8 cellular contexts compared by ENCODE assay signal in the genomic region with DNA sequence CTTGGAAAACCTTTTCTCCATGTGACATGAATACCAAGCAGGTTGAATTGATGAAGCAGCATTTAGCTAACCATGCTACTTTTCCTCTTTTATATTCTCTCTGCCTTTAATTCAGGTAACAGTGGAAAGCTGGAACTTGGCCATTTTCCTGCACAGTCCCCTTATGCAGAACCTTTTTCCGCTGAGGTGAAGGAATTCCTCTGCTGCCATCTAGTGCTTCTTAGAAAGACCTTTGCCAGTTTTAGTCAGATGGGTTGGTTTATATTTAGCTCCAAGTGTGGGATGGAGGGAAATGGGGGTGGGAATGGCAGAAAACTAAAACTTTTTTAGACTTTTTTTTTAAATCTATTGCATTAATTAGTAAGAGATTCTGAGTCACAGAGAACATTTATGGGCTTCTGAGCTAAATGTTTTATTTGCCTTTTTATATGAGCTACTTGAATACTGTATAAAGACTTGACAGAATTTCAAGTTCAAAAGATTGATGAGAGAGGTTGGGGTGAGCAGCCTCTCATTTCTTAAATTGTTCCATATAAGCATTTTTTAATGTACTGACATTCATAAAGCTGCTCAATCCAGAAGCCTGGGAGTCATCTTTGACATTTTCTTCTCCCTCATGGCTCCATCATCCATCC.
DNase-seq lines count a peak whose midpoint lies in the region; ATAC-seq and TF ChIP-seq lines count a peak whose summit lies in the region.

No MANE protein-coding gene starts in this region.

- H3K56ac ChIP-seq in mesendoderm (ENCODE audit: low read length), result no peak overlapping the region

- H3K4me1 ChIP-seq in OCI-LY3 (ENCODE audit: low read length), result no peaks in the 10 kb centered on the region
- no peaks in the 10 kb centered on the region for H3K4me1 ChIP-seq in endodermal cell (ENCODE audit: control insufficient read depth, insufficient read depth, low read length)
- peaks cover 2% of the 10 kb centered on the region for H3K4me1 ChIP-seq in mesendoderm (ENCODE audit: control insufficient read depth, low read depth, low read length)

- peak; percentile 37 for DNase-seq in GM10266 (ENCODE audit: extremely low spot score)
- peak; percentile 69 for DNase-seq in KBM-7
- DNase-seq in endodermal cell, result peak; percentile 53
- DNase-seq in mesendoderm, result peak; percentile 85

- H3K27ac Mint-ChIP-seq in endodermal cell, result no peak overlapping the region

- no peak overlapping the region for H3K18ac ChIP-seq in mesendoderm (ENCODE audit: low read length)

- H3K79me1 ChIP-seq in mesendoderm (ENCODE audit: low read length), result no peaks in the 10 kb centered on the region

- ATAC-seq in GM21723 (IDR thresholded peaks at IDR 0.05; ENCODE audit: unreplicated experiment) (no peak), HG03378 (IDR thresholded peaks at IDR 0.05; ENCODE audit: unreplicated experiment) (no peak), GM21576 (IDR thresholded peaks at IDR 0.05; ENCODE audit: unreplicated experiment) (no peak)

- no peak overlapping the region for H2AK5ac ChIP-seq in mesendoderm (ENCODE audit: low read length)

- H4K20me1 ChIP-seq in OCI-LY3 (ENCODE audit: insufficient read depth, low read length), result no peaks in the 10 kb centered on the region

- H3K9me3 ChIP-seq in OCI-LY3 (ENCODE audit: insufficient read depth, low read length) (no peaks in the 10 kb centered on the region), endodermal cell (ENCODE audit: control insufficient read depth, low read length) (no peaks in the 10 kb centered on the region)

- no peaks in the 10 kb centered on the region for H3K36me3 Mint-ChIP-seq in endodermal cell (ENCODE audit: low read depth)

- H3K27ac ChIP-seq in OCI-LY3 (ENCODE audit: low read length) (no peak overlapping the region), endodermal cell (ENCODE audit: low read depth, low read length) (no peak overlapping the region), mesendoderm (ENCODE audit: low read depth, low read length) (no peak overlapping the region)

- H2BK120ac ChIP-seq in mesendoderm (ENCODE audit: low read depth, low read length), result no peak overlapping the region

- in situ Hi-C loops in KBM-7 (cut with MboI; ENCODE audit: low pct_unique_long_range_greater_than_20kb, low sequenced_read_pairs), result no loop called here

- TF ChIP-seq CTCF in GM10266 (IDR thresholded peaks at IDR 0.05; ENCODE audit: control insufficient read depth, insufficient read depth, low read depth, missing control alignments) (peak; percentile 73), OCI-LY3 (IDR thresholded peaks at IDR 0.05; ENCODE audit: low read depth, low read length) (peak; percentile 93), endodermal cell (conservative IDR thresholded peaks at IDR 0.05) (peak; percentile 82)

- no peak overlapping the region for H3K9ac ChIP-seq in OCI-LY3 (ENCODE audit: low read length)
- no peak overlapping the region for H3K9ac ChIP-seq in endodermal cell (ENCODE audit: extremely low read depth, low read length, poor library complexity, severe bottlenecking)
- no peak overlapping the region for H3K9ac ChIP-seq in mesendoderm (ENCODE audit: low read length)

- H3K4ac ChIP-seq in mesendoderm (ENCODE audit: low read depth, low read length), result no peak overlapping the region

- no peak overlapping the region for H3K4me3 ChIP-seq in OCI-LY3 (ENCODE audit: low read length)
- no peak overlapping the region for H3K4me3 ChIP-seq in endodermal cell (ENCODE audit: low read length)
- no peak overlapping the region for H3K4me3 ChIP-seq in mesendoderm (ENCODE audit: low read length)

- H2BK5ac ChIP-seq in mesendoderm (ENCODE audit: low read length), result no peak overlapping the region

- no peak overlapping the region for H2BK15ac ChIP-seq in mesendoderm (replicated peaks; ENCODE audit: low read depth)

- H3K79me2 ChIP-seq in OCI-LY3 (ENCODE audit: low read length) (no peaks in the 10 kb centered on the region), mesendoderm (ENCODE audit: control insufficient read depth, insufficient read depth, low read length) (no peaks in the 10 kb centered on the region)

- 3% methylated on average over 1 of the region's 1 CpG; no CpG with 5 or more reads in 1 of the 2 experiments for WGBS in endodermal cell (ENCODE audit: insufficient coverage in 1 of 2, insufficient read length in 1 of 2), 2 experiments
- WGBS in mesendoderm (ENCODE audit: extremely low coverage, insufficient coverage, low lambda C conversion rate), result no CpG with 5 or more reads among the region's 1 CpG

- H3K27me3 Mint-ChIP-seq in endodermal cell (ENCODE audit: insufficient read depth), result no peaks in the 10 kb centered on the region

- H3K36me3 ChIP-seq in OCI-LY3 (replicated peaks; ENCODE audit: low read depth, low read length), result no peaks in the 10 kb centered on the region
- no peaks in the 10 kb centered on the region for H3K36me3 ChIP-seq in endodermal cell (ENCODE audit: control insufficient read depth, insufficient read depth, low read length)
- no peaks in the 10 kb centered on the region for H3K36me3 ChIP-seq in mesendoderm (ENCODE audit: control insufficient read depth, insufficient read depth, low read length)

- H3K4me2 ChIP-seq in OCI-LY3 (ENCODE audit: low read length), result no peak overlapping the region
- no peak overlapping the region for H3K4me2 ChIP-seq in mesendoderm (ENCODE audit: low read length)

- H4K8ac ChIP-seq in mesendoderm (ENCODE audit: low read depth, low read length), result no peak overlapping the region

- no peak overlapping the region for H4K5ac ChIP-seq in mesendoderm (ENCODE audit: low read length)

- no peak overlapping the region for H2AFZ ChIP-seq in OCI-LY3 (ENCODE audit: low read depth, low read length)

- H3K4me3 Mint-ChIP-seq in endodermal cell, result no peak overlapping the region

- H3K27me3 ChIP-seq in OCI-LY3 (ENCODE audit: low read depth, low read length) (no peaks in the 10 kb centered on the region; the same call in 1 of the 2 replicates), endodermal cell (ENCODE audit: control insufficient read depth, insufficient read depth, low read length, poor library complexity, severe bottlenecking) (no peaks in the 10 kb centered on the region), mesendoderm (ENCODE audit: insufficient read depth, low read length, poor library complexity) (no peaks in the 10 kb centered on the region)

- no peak overlapping the region for H3K23ac ChIP-seq in mesendoderm (ENCODE audit: low read length)

- no peaks in the 10 kb centered on the region for H3K9me3 Mint-ChIP-seq in endodermal cell

- no peaks in the 10 kb centered on the region for H3K4me1 Mint-ChIP-seq in endodermal cell
